Comparison of ENCODE assay signal across 21 cellular contexts in genomic region chr5:37565067-37565670, GRCh38.
A peak's percentile ranks its signal among the peaks of the same experiment; 100 is the strongest.
DNase-seq lines count a peak whose midpoint lies in the region; ATAC-seq, FAIRE-seq and TF ChIP-seq lines count a peak whose summit lies in the region.
"Had no signal": no experiment of that assay in that cellular context is flagged by ENCODE, and none has a peak within 500 bp of the region (broad histone marks: within the 10 kb centered on the region; RNA-seq: fewer than 3 reads in every experiment).

No MANE protein-coding gene starts in this region.

- H3K4me1 ChIP-seq in HepG2 (ENCODE audit: insufficient read depth, low read length) (no peaks in the 10 kb centered on the region), right lobe of liver (no peaks in the 10 kb centered on the region), smooth muscle cell (ENCODE audit: low read depth) (peaks cover 9% of the 10 kb centered on the region), left lung (no peaks in the 10 kb centered on the region)

- POLR2A ChIA-PET in HepG2 (lab: Yijun Ruan, JAX): no interaction called here

- no peak for FAIRE-seq in HepG2 (lab: Jason Lieb, UNC)
- FAIRE-seq: GM12878 had no signal

- no peak for TF ChIP-seq RAD21 in HepG2 (CRISPR knock-in tag; IDR thresholded peaks at IDR 0.05)

- TF ChIP-seq POLR2A in HepG2 (IDR thresholded peaks at IDR 0.05; ENCODE audit: insufficient read depth in 1 of 2, low read depth in 2 of 2, low read length in 2 of 2) (no peak), right lobe of liver (IDR thresholded peaks at IDR 0.05) (no peak)

- DNase-seq in HepG2 (ENCODE audit: low spot score) (no peak), right lobe of liver (no peak), choroid plexus epithelial cell (ENCODE audit: low read depth) (peak; percentile 17), smooth muscle cell (lab: John Stamatoyannopoulos, UW; ENCODE audit: unreplicated experiment) (no peak), left lung (no peak)
- DNase-seq: 8988T, DMS79 treated with DMSO at 0.1 percent for 48 hours, HCEC 1CT, KBM-7, MM.1S, NCI-H1048, NCI-H1417 treated with DMSO at 0.1 percent for 48 hours, NCI-H187, NCI-H446, NCI-H526, Right ventricle myocardium superior had no signal

- no peaks in the 10 kb centered on the region for H4K20me1 ChIP-seq in HepG2 (ENCODE audit: insufficient read depth, low read length)
- no peaks in the 10 kb centered on the region for H4K20me1 ChIP-seq in smooth muscle cell (ENCODE audit: low read depth)

- H3K9me3 ChIP-seq in HepG2 (ENCODE audit: low read length) (no peaks in the 10 kb centered on the region), right lobe of liver (no peaks in the 10 kb centered on the region), smooth muscle cell (replicated peaks; ENCODE audit: low read depth) (no peaks in the 10 kb centered on the region), left lung (no peaks in the 10 kb centered on the region)

- H3K36me3 ChIP-seq in HepG2 (replicated peaks in 1 of 2; ENCODE audit: control insufficient read depth in 1 of 2, insufficient read depth in 2 of 2, low read length in 2 of 2): no peaks in the 10 kb centered on the region
- no peaks in the 10 kb centered on the region for H3K36me3 ChIP-seq in right lobe of liver
- H3K36me3 ChIP-seq in smooth muscle cell (ENCODE audit: low read depth): no peaks in the 10 kb centered on the region
- no peaks in the 10 kb centered on the region for H3K36me3 ChIP-seq in left lung

- 90% methylated on average over 2 of the region's 2 CpGs for WGBS in HepG2 (ENCODE audit: low lambda C conversion rate)
- WGBS in right lobe of liver (ENCODE audit: insufficient coverage, low coverage, low lambda C conversion rate, missing lambda C conversion rate): 72% methylated on average over 2 of the region's 2 CpGs
- 10% methylated on average over 2 of the region's 2 CpGs for WGBS in smooth muscle cell (ENCODE audit: low lambda C conversion rate)

- no peaks in the 10 kb centered on the region for H3F3A ChIP-seq in smooth muscle cell (ENCODE audit: low read depth)

- TF ChIP-seq CTCF in HepG2 (CRISPR knock-in tag; IDR thresholded peaks at IDR 0.05) (no peak), right lobe of liver (IDR thresholded peaks at IDR 0.05) (no peak), choroid plexus epithelial cell (conservative IDR thresholded peaks at IDR 0.05; ENCODE audit: low read depth, low read length) (no peak), smooth muscle cell (IDR thresholded peaks at IDR 0.05; ENCODE audit: borderline replicate concordance, insufficient read depth, poor library complexity, severe bottlenecking) (no peak), left lung (IDR thresholded peaks at IDR 0.05) (no peak)

- CTCF ChIA-PET in HepG2 (lab: Yijun Ruan, JAX; ENCODE audit: low intra/inter-chr PET ratio, low total read pairs): no interaction called here

- H3K4me2 ChIP-seq in HepG2 (ENCODE audit: low read depth, low read length) (no peak overlapping the region), smooth muscle cell (peak overlapping the region; percentile 50)
- H3K4me2 ChIP-seq: GM23338 had no signal

- intact Hi-C loops in HepG2 (cut with micrococcal nuclease; ENCODE audit: unreplicated experiment) (no loop called here), right lobe of liver (cut with DNase I) (no loop called here), left lung (cut with DNase I) (no loop called here)

- H3K9ac ChIP-seq in HepG2 (ENCODE audit: insufficient read depth, low read depth, low read length) (no peak overlapping the region), smooth muscle cell (ENCODE audit: low read depth) (no peak overlapping the region)

- H3K79me2 ChIP-seq in HepG2 (ENCODE audit: insufficient read depth, low read length) (no peaks in the 10 kb centered on the region), smooth muscle cell (ENCODE audit: low read depth) (no peaks in the 10 kb centered on the region)

- H2AFZ ChIP-seq in HepG2 (ENCODE audit: low read length): no peak overlapping the region
- no peak overlapping the region for H2AFZ ChIP-seq in smooth muscle cell (ENCODE audit: low read depth)
- H2AFZ ChIP-seq: GM23338 had no signal

- no TSS peak for BruUV-seq in HepG2 (replicated peaks; lab: Mats Ljungman, UMichigan)

- H3K27me3 ChIP-seq in HepG2 (ENCODE audit: control insufficient read depth in 1 of 2, insufficient read depth in 2 of 2, low read length in 2 of 2) (no peaks in the 10 kb centered on the region), right lobe of liver (no peaks in the 10 kb centered on the region), smooth muscle cell (ENCODE audit: low read depth) (no peaks in the 10 kb centered on the region), left lung (no peaks in the 10 kb centered on the region)

- H3K4me3 ChIP-seq in HepG2 (replicated peaks in 1 of 3; ENCODE audit: insufficient read depth in 1 of 3, low read depth in 2 of 3, low read length in 3 of 3) (no peak overlapping the region), right lobe of liver (no peak overlapping the region), choroid plexus epithelial cell (ENCODE audit: low read depth, low read length) (no peak overlapping the region), smooth muscle cell (no peak overlapping the region), left lung (no peak overlapping the region)
- H3K4me3 ChIP-seq: GM12878, GM23338 had no signal

- in situ Hi-C loops in HepG2 (cut with HindIII; ENCODE audit: extremely low pct_ligation_motif_present, low pct_unique_long_range_greater_than_20kb): no loop called here

- no peak for TF ChIP-seq EP300 in HepG2 (IDR thresholded peaks at IDR 0.05; ENCODE audit: low read depth in 2 of 2, low read length in 2 of 2)
- TF ChIP-seq EP300 in HepG2 (CRISPR knock-in tag; IDR thresholded peaks at IDR 0.05; ENCODE audit: borderline replicate concordance): no peak

- ATAC-seq in HepG2 (no peak), right lobe of liver (no peak), SK-N-SH treated with all-trans-retinoic acid at 6 μM for 48 hours (peak; percentile 47; the same call in 2 of the 3 replicates), HG02981 (IDR thresholded peaks at IDR 0.05; ENCODE audit: unreplicated experiment) (no peak), left lung (no peak), HG03457 (IDR thresholded peaks at IDR 0.05; ENCODE audit: unreplicated experiment) (no peak)
- ATAC-seq: GM12878, GM23338 had no signal

- H3K27ac ChIP-seq in HepG2 (ENCODE audit: extremely low read length, insufficient read depth, low read length): no peak overlapping the region
- no peak overlapping the region for H3K27ac ChIP-seq in right lobe of liver
- H3K27ac ChIP-seq in smooth muscle cell (ENCODE audit: low read depth): peak overlapping the region; percentile 51
- H3K27ac ChIP-seq in left lung: no peak overlapping the region

TF ChIP-seq in HepG2, 621 proteins besides CTCF, POLR2A, EP300 and RAD21:
- TF ChIP-seq ZNF773 (CRISPR knock-in tag; IDR thresholded peaks at IDR 0.05; ENCODE audit: borderline replicate concordance): no peak
- TF ChIP-seq MAFK (conservative IDR thresholded peaks at IDR 0.05 in 1 of 2, IDR thresholded peaks at IDR 0.05 in 1 of 2; ENCODE audit: low read length in 2 of 2): peak; percentile 76 to 91
- peak; percentile 83 for TF ChIP-seq MAFF (IDR thresholded peaks at IDR 0.05; ENCODE audit: low read depth, low read length)

TF ChIP-seq in SK-N-SH treated with all-trans-retinoic acid at 6 μM for 48 hours, 23 proteins besides CTCF, POLR2A, EP300 and RAD21:
- TF ChIP-seq CREB5 (CRISPR knock-in tag; IDR thresholded peaks at IDR 0.05; ENCODE audit: low read depth) (no peak), RARB (CRISPR knock-in tag; IDR thresholded peaks at IDR 0.05) (no peak), ZFP3 (CRISPR knock-in tag; IDR thresholded peaks at IDR 0.05) (no peak), TCF4 (CRISPR knock-in tag; IDR thresholded peaks at IDR 0.05; ENCODE audit: borderline replicate concordance) (no peak), ISL1 (CRISPR knock-in tag; IDR thresholded peaks at IDR 0.05) (peak; percentile 7; the same call in 1 of the 2 replicates)
